In genomic region chr10:114045071-114045737, GRCh38 we compare ENCODE assay signal across 8 cellular contexts. TPM values are rescaled to one million over a fixed set of nuclear protein-coding genes. Genes with fewer than 3 reads are reported as not detected.
DNase-seq lines count a peak whose midpoint lies in the region; ATAC-seq and TF ChIP-seq lines count a peak whose summit lies in the region.

No MANE protein-coding gene starts in this region.

- H3K4me3 Mint-ChIP-seq in effector memory CD8-positive, alpha-beta T cell, result peak overlapping the region; percentile 76 to 86
- H3K4me3 Mint-ChIP-seq in natural killer cell treated with Interleukin-12 subunit alpha and Interleukin-12 subunit beta and Interleukin-15 and Interleukin-18, amount 100 ng/mL, for 72 hours, result peak overlapping the region; percentile 85

- peaks cover 58 to 80% of the 10 kb centered on the region in 2 donors for H3K27me3 Mint-ChIP-seq in effector memory CD8-positive, alpha-beta T cell
- peaks cover 36 to 54% of the 10 kb centered on the region in 2 donors for H3K27me3 Mint-ChIP-seq in natural killer cell treated with Interleukin-12 subunit alpha and Interleukin-12 subunit beta and Interleukin-15 and Interleukin-18, amount 100 ng/mL, for 72 hours

- peaks cover 8 to 9% of the 10 kb centered on the region in 2 donors for H3K4me1 Mint-ChIP-seq in effector memory CD8-positive, alpha-beta T cell (ENCODE audit: low read depth in 2 of 2)
- peaks cover 17 to 25% of the 10 kb centered on the region in 2 donors for H3K4me1 Mint-ChIP-seq in natural killer cell treated with Interleukin-12 subunit alpha and Interleukin-12 subunit beta and Interleukin-15 and Interleukin-18, amount 100 ng/mL, for 72 hours (ENCODE audit: low read depth in 2 of 2)

- H3K36me3 ChIP-seq in RWPE2 (ENCODE audit: low read depth), result no peaks in the 10 kb centered on the region

- H3K4me1 ChIP-seq in RWPE2 (ENCODE audit: insufficient read depth, poor library complexity, severe bottlenecking), result peaks cover 4% of the 10 kb centered on the region

- H3K36me3 Mint-ChIP-seq in effector memory CD8-positive, alpha-beta T cell (ENCODE audit: insufficient read depth), result peaks cover 11% of the 10 kb centered on the region
- H3K36me3 Mint-ChIP-seq in natural killer cell treated with Interleukin-12 subunit alpha and Interleukin-12 subunit beta and Interleukin-15 and Interleukin-18, amount 100 ng/mL, for 72 hours, result no peaks in the 10 kb centered on the region

- POLR2A ChIA-PET in RWPE1 (lab: Yijun Ruan, JAX; ENCODE audit: low non-redundant PET), result no interaction called here

- CTCF ChIA-PET in RWPE1 (lab: Yijun Ruan, JAX), result no interaction called here

- H3K9me3 ChIP-seq in RWPE2 (ENCODE audit: severe bottlenecking), result no peaks in the 10 kb centered on the region

- TF ChIP-seq CTCF in RWPE2 (IDR thresholded peaks at IDR 0.05; ENCODE audit: poor library complexity, severe bottlenecking) (no peak), RWPE1 (conservative IDR thresholded peaks at IDR 0.05; ENCODE audit: low read depth) (no peak)

- ATAC-seq in RWPE2 (ENCODE audit: low read depth), result no peak
- peak; percentile 46 for ATAC-seq in effector memory CD8-positive, alpha-beta T cell (replicated peaks)
- ATAC-seq in natural killer cell treated with Interleukin-12 subunit alpha and Interleukin-12 subunit beta and Interleukin-15 and Interleukin-18, amount 100 ng/mL, for 72 hours, result peak; percentile 66 to 79
- no peak for ATAC-seq in HG02938 (IDR thresholded peaks at IDR 0.05; ENCODE audit: unreplicated experiment)

- peak overlapping the region; percentile 64 to 83 for H3K27ac Mint-ChIP-seq in effector memory CD8-positive, alpha-beta T cell
- peak overlapping the region; percentile 39 to 48 for H3K27ac Mint-ChIP-seq in natural killer cell treated with Interleukin-12 subunit alpha and Interleukin-12 subunit beta and Interleukin-15 and Interleukin-18, amount 100 ng/mL, for 72 hours

- peak; percentile 42 for DNase-seq in DMS153 treated with DMSO at 0.1 percent for 48 hours (lab: John Stamatoyannopoulos, UW; ENCODE audit: unreplicated experiment)
- no peak for DNase-seq in DMS153 (lab: John Stamatoyannopoulos, UW)
- no peak for DNase-seq in RWPE2 (ENCODE audit: low spot score)
- DNase-seq in effector memory CD8-positive, alpha-beta T cell, result peak in 2 of 3 experiments; percentile 7 to 13
- DNase-seq in natural killer cell treated with Interleukin-12 subunit alpha and Interleukin-12 subunit beta and Interleukin-15 and Interleukin-18, amount 100 ng/mL, for 72 hours (ENCODE audit: low spot score), result no peak
- no peak for DNase-seq in RWPE1 (ENCODE audit: low spot score)
- DNase-seq in epidermal melanocyte (ENCODE audit: insufficient read length, low spot score), result no peak

- H3K4me3 ChIP-seq in RWPE2 (ENCODE audit: severe bottlenecking), result peak overlapping the region; percentile 25

- peaks cover 5% of the 10 kb centered on the region for H3K27me3 ChIP-seq in RWPE2 (ENCODE audit: insufficient read depth, poor library complexity, severe bottlenecking)

- no peaks in the 10 kb centered on the region for H3K9me3 Mint-ChIP-seq in effector memory CD8-positive, alpha-beta T cell
- no peaks in the 10 kb centered on the region for H3K9me3 Mint-ChIP-seq in natural killer cell treated with Interleukin-12 subunit alpha and Interleukin-12 subunit beta and Interleukin-15 and Interleukin-18, amount 100 ng/mL, for 72 hours

- H3K27ac ChIP-seq in RWPE2 (ENCODE audit: poor library complexity, severe bottlenecking) (no peak overlapping the region), RWPE1 (no peak overlapping the region)

RNA-seq across cellular contexts. Expression of gene ADRB1, which starts 1.5 kb away (rescaled TPM):
- total RNA-seq in natural killer cell treated with Interleukin-12 subunit alpha and Interleukin-12 subunit beta and Interleukin-15 and Interleukin-18, amount 100 ng/mL, for 72 hours, result 1 to 10 TPM; 1.3 to 1.6 TPM

Comparison
In these comparisons a context has a peak if more than half of its experiments do, and no peak if none do; other contexts are left out.
1. DNase-seq: peak in DMS153 treated with DMSO at 0.1 percent for 48 hours (single experiment) and effector memory CD8-positive, alpha-beta T cell (2 of 3); none in DMS153 (single experiment), RWPE2 (single experiment), natural killer cell treated with Interleukin-12 subunit alpha and Interleukin-12 subunit beta and Interleukin-15 and Interleukin-18, amount 100 ng/mL, for 72 hours (single experiment), RWPE1 (single experiment) and epidermal melanocyte (single experiment).
2. ATAC-seq: peak in effector memory CD8-positive, alpha-beta T cell (single experiment) and natural killer cell treated with Interleukin-12 subunit alpha and Interleukin-12 subunit beta and Interleukin-15 and Interleukin-18, amount 100 ng/mL, for 72 hours (2 of 2); none in RWPE2 (single experiment) and HG02938 (single experiment).